Comparison of ENCODE assay signal across 15 cellular contexts in genomic region chr13:101655435-101655834, GRCh38.
DNase-seq lines count a peak whose midpoint lies in the region; ATAC-seq and TF ChIP-seq lines count a peak whose summit lies in the region.
"Had no signal": no experiment of that assay in that cellular context is flagged by ENCODE, and none has a peak within 500 bp of the region (broad histone marks: within the 10 kb centered on the region; RNA-seq: fewer than 3 reads in every experiment).

No MANE protein-coding gene starts in this region.

- no peaks in the 10 kb centered on the region for H3K4me1 Mint-ChIP-seq in activated CD8-positive, alpha-beta T cell treated with anti-CD3 and anti-CD28 coated beads, Interleukin-2, amount 10 ng/mL, durations not matched to agents 7 days and 5 days (ENCODE audit: low read depth)
- H3K4me1 Mint-ChIP-seq: mesothelial cell of epicardium had no signal

- DNase-seq in NOMO-1 treated with DMSO at 0.1 percent for 48 hours (lab: John Stamatoyannopoulos, UW; ENCODE audit: unreplicated experiment) (peak; percentile 34), H7 (no peak), LoVo (ENCODE audit: low spot score) (no peak), WERI-Rb-1 (no peak)
- DNase-seq in activated CD8-positive, alpha-beta T cell treated with anti-CD3 and anti-CD28 coated beads, Interleukin-2, amount 10 ng/mL, durations not matched to agents 7 days and 5 days: no peak
- DNase-seq: adrenal gland; stimulated activated CD4-positive, alpha-beta T cell treated with anti-CD3 and anti-CD28 coated beads, Interleukin-1b, Interleukin-23, amount 100 ng/mL, for 48 hours; uterus had no signal

- H3K4me3 ChIP-seq in H7 (ENCODE audit: insufficient read depth, low read depth, low read length) (no peak overlapping the region), WERI-Rb-1 (ENCODE audit: low read depth, low read length) (no peak overlapping the region)
- H3K4me3 ChIP-seq: A549, adrenal gland, uterus had no signal

- TF ChIP-seq CTCF in C4-2B (conservative IDR thresholded peaks at IDR 0.05): peak; percentile 7; the same call in 1 of the 2 replicates
- TF ChIP-seq CTCF in WERI-Rb-1 (IDR thresholded peaks at IDR 0.05; ENCODE audit: low read depth, low read length): no peak

- H3K27me3 ChIP-seq in H7 (ENCODE audit: control insufficient read depth, insufficient read depth, low read length) (no peaks in the 10 kb centered on the region), WERI-Rb-1 (ENCODE audit: insufficient read depth, low read depth, severe bottlenecking) (no peaks in the 10 kb centered on the region)
- H3K27me3 ChIP-seq: adrenal gland, uterus had no signal

- H3K36me3 ChIP-seq in H7 (replicated peaks; ENCODE audit: control insufficient read depth, insufficient read depth, low read length) (no peaks in the 10 kb centered on the region), WERI-Rb-1 (no peaks in the 10 kb centered on the region)
- H3K36me3 ChIP-seq: adrenal gland, uterus had no signal

- H3K27ac Mint-ChIP-seq in activated CD8-positive, alpha-beta T cell treated with anti-CD3 and anti-CD28 coated beads, Interleukin-2, amount 10 ng/mL, durations not matched to agents 7 days and 5 days: no peak overlapping the region
- H3K27ac Mint-ChIP-seq: mesothelial cell of epicardium, progenitor cell of endocrine pancreas had no signal

- no peaks in the 10 kb centered on the region for H3K36me3 Mint-ChIP-seq in activated CD8-positive, alpha-beta T cell treated with anti-CD3 and anti-CD28 coated beads, Interleukin-2, amount 10 ng/mL, durations not matched to agents 7 days and 5 days (ENCODE audit: low read depth)
- H3K36me3 Mint-ChIP-seq: mesothelial cell of epicardium had no signal

- CTCF ChIA-PET in activated CD8-positive, alpha-beta T cell treated with anti-CD3 and anti-CD28 coated beads, Interleukin-2, amount 10 ng/mL, durations not matched to agents 7 days and 5 days (lab: Charles Lee): no interaction called here

- H3K27me3 Mint-ChIP-seq in activated CD8-positive, alpha-beta T cell treated with anti-CD3 and anti-CD28 coated beads, Interleukin-2, amount 10 ng/mL, durations not matched to agents 7 days and 5 days (ENCODE audit: low read depth): peaks cover 2% of the 10 kb centered on the region
- H3K27me3 Mint-ChIP-seq: progenitor cell of endocrine pancreas had no signal

- no peak overlapping the region for H3K4me3 Mint-ChIP-seq in activated CD8-positive, alpha-beta T cell treated with anti-CD3 and anti-CD28 coated beads, Interleukin-2, amount 10 ng/mL, durations not matched to agents 7 days and 5 days
- H3K4me3 Mint-ChIP-seq: mesothelial cell of epicardium had no signal

- H3K9me3 Mint-ChIP-seq in activated CD8-positive, alpha-beta T cell treated with anti-CD3 and anti-CD28 coated beads, Interleukin-2, amount 10 ng/mL, durations not matched to agents 7 days and 5 days (ENCODE audit: insufficient read depth): no peaks in the 10 kb centered on the region

- POLR2A ChIA-PET in activated CD8-positive, alpha-beta T cell treated with anti-CD3 and anti-CD28 coated beads, Interleukin-2, amount 10 ng/mL, durations not matched to agents 7 days and 5 days (lab: Charles Lee): no interaction called here

- ATAC-seq in GM21367 (IDR thresholded peaks at IDR 0.05; ENCODE audit: unreplicated experiment): peak; percentile 74
- peak; percentile 90 for ATAC-seq in HG03159 (IDR thresholded peaks at IDR 0.05; ENCODE audit: unreplicated experiment)
- no peak for ATAC-seq in activated CD8-positive, alpha-beta T cell treated with anti-CD3 and anti-CD28 coated beads, Interleukin-2, amount 10 ng/mL, durations not matched to agents 7 days and 5 days
- ATAC-seq: A549, Panc1 had no signal

- H3K27ac ChIP-seq in C4-2B (no peak overlapping the region), WERI-Rb-1 (no peak overlapping the region)
- H3K27ac ChIP-seq: adrenal gland, uterus had no signal

- H3K9me3 ChIP-seq in WERI-Rb-1 (ENCODE audit: severe bottlenecking): no peaks in the 10 kb centered on the region
- H3K9me3 ChIP-seq: A549, adrenal gland, uterus had no signal
